17 cellular contexts compared by ENCODE assay signal in genomic region chr7:133691727-133692450, GRCh38.
"Had no signal": no experiment of that assay in that cellular context is flagged by ENCODE, and none has a peak within 500 bp of the region (broad histone marks: within the 10 kb centered on the region; RNA-seq: fewer than 3 reads in every experiment).

No MANE protein-coding gene starts in this region.

- H3K9ac ChIP-seq: parathyroid adenoma had no signal

- H3K27ac ChIP-seq: colonic mucosa, parathyroid adenoma, skin epidermis, transverse colon, vagina had no signal

- H3K36me3 ChIP-seq: cardiac muscle cell, colonic mucosa, transverse colon, vagina had no signal

- H3K9me3 ChIP-seq: colonic mucosa, mucosa of descending colon, transverse colon, vagina had no signal

- H3K4me3 ChIP-seq: cardiac muscle cell, colonic mucosa, mucosa of descending colon, skin epidermis, transverse colon, vagina had no signal

- DNase-seq: activated CD4-positive, alpha-beta T cell treated with anti-CD3 and anti-CD28 coated beads, Interleukin-2, amount 10 ng/mL, durations not matched to agents 24 days and 14 days; activated CD4-positive, CD25-positive, alpha-beta regulatory T cell; activated CD8-positive, alpha-beta memory T cell treated with anti-CD3 and anti-CD28 coated beads, Interleukin-2, amount 50 U/mL, for 48 hours; activated naive CD8-positive, alpha-beta T cell treated with anti-CD3 and anti-CD28 coated beads for 36 hours; colonic mucosa; islet precursor cell; mucosa of descending colon; naive thymus-derived CD4-positive, alpha-beta T cell; stimulated activated CD4-positive, alpha-beta T cell treated with anti-CD3 and anti-CD28 coated beads, Interleukin-4, amount 100 ng/mL, for 24 hours; stimulated activated naive CD4-positive, alpha-beta T cell; transverse colon had no signal

- H3K4me1 ChIP-seq: colonic mucosa, parathyroid adenoma, vagina had no signal

- H3K27me3 ChIP-seq: cardiac muscle cell, colonic mucosa, transverse colon, vagina had no signal

- ATAC-seq: esophagus mucosa; left lobe of liver; mucosa of descending colon; naive thymus-derived CD4-positive, alpha-beta T cell had no signal
